Comparison of ENCODE assay signal across 8 cellular contexts in genomic region chr2:38375711-38376345, GRCh38. TPM values are rescaled to one million over a fixed set of nuclear protein-coding genes. Genes with fewer than 3 reads are reported as not detected.
DNase-seq lines count a peak whose midpoint lies in the region; ATAC-seq and TF ChIP-seq lines count a peak whose summit lies in the region.

No MANE protein-coding gene starts in this region.

- H3K9me3 Mint-ChIP-seq in immature natural killer cell, result no peaks in the 10 kb centered on the region
- no peaks in the 10 kb centered on the region for H3K9me3 Mint-ChIP-seq in stimulated activated effector memory CD8-positive, alpha-beta T cell treated with anti-CD3 and anti-CD28 coated beads, Interleukin-12 subunit alpha, Interleukin-12 subunit beta, amount 100 ng/mL, for 72 hours

- H3K9me3 ChIP-seq in DOHH2 (ENCODE audit: control insufficient read depth, insufficient read depth, low read length), result no peaks in the 10 kb centered on the region

- peak overlapping the region; percentile 85 to 98 (median 94) for H3K27ac Mint-ChIP-seq in immature natural killer cell
- peak overlapping the region; percentile 93 for H3K27ac Mint-ChIP-seq in stimulated activated effector memory CD8-positive, alpha-beta T cell treated with anti-CD3 and anti-CD28 coated beads, Interleukin-12 subunit alpha, Interleukin-12 subunit beta, amount 100 ng/mL, for 72 hours

- peaks cover 6% of the 10 kb centered on the region; the same call in 1 of the 2 replicates for H3F3A ChIP-seq in DOHH2 (ENCODE audit: control insufficient read depth, insufficient read depth)

- DNase-seq in amniotic epithelial cell (ENCODE audit: low read depth), result peak; percentile 28
- no peak for DNase-seq in immature natural killer cell
- DNase-seq in stimulated activated effector memory CD8-positive, alpha-beta T cell treated with anti-CD3 and anti-CD28 coated beads, Interleukin-12 subunit alpha, Interleukin-12 subunit beta, amount 100 ng/mL, for 72 hours (ENCODE audit: low spot score in 2 of 2), result no peak
- no peak for DNase-seq in LoVo (ENCODE audit: low spot score)

- no peaks in the 10 kb centered on the region for H3K9me2 ChIP-seq in DOHH2 (replicated peaks; ENCODE audit: control insufficient read depth, low read length)

- no peaks in the 10 kb centered on the region for H3K27me3 ChIP-seq in DOHH2 (ENCODE audit: control insufficient read depth, low read length)

- H3K27me3 Mint-ChIP-seq in immature natural killer cell (ENCODE audit: low read depth in 3 of 3), result peaks cover 0 to 20% (median 3%) of the 10 kb centered on the region in 3 donors

- H3K4me2 ChIP-seq in DOHH2 (ENCODE audit: low read length), result peak overlapping the region; percentile 70

- H3K79me2 ChIP-seq in DOHH2 (ENCODE audit: control insufficient read depth, low read length), result peaks cover 62% of the 10 kb centered on the region

- no peak for TF ChIP-seq CTCF in DOHH2 (IDR thresholded peaks at IDR 0.05; ENCODE audit: low read depth, low read length, poor library complexity, severe bottlenecking)

- H3K4me3 Mint-ChIP-seq in immature natural killer cell, result peak overlapping the region; percentile 89 to 99 (median 95)
- H3K4me3 Mint-ChIP-seq in stimulated activated effector memory CD8-positive, alpha-beta T cell treated with anti-CD3 and anti-CD28 coated beads, Interleukin-12 subunit alpha, Interleukin-12 subunit beta, amount 100 ng/mL, for 72 hours, result peak overlapping the region; percentile 92

- H4K20me1 ChIP-seq in DOHH2 (ENCODE audit: control insufficient read depth, insufficient read depth, low read depth, low read length), result peaks cover 43% of the 10 kb centered on the region

- peak; percentile 20 for ATAC-seq in HG03460 (IDR thresholded peaks at IDR 0.05; ENCODE audit: unreplicated experiment)
- no peak for ATAC-seq in stimulated activated effector memory CD8-positive, alpha-beta T cell treated with anti-CD3 and anti-CD28 coated beads, Interleukin-12 subunit alpha, Interleukin-12 subunit beta, amount 100 ng/mL, for 72 hours
- ATAC-seq in HG02981 (IDR thresholded peaks at IDR 0.05; ENCODE audit: unreplicated experiment), result no peak
- no peak for ATAC-seq in HG03342 (IDR thresholded peaks at IDR 0.05; ENCODE audit: unreplicated experiment)

- peak overlapping the region; percentile 89 for H3K4me3 ChIP-seq in DOHH2 (ENCODE audit: low read length)

- H3K36me3 Mint-ChIP-seq in immature natural killer cell, result no peaks in the 10 kb centered on the region
- peaks cover 35% of the 10 kb centered on the region for H3K36me3 Mint-ChIP-seq in stimulated activated effector memory CD8-positive, alpha-beta T cell treated with anti-CD3 and anti-CD28 coated beads, Interleukin-12 subunit alpha, Interleukin-12 subunit beta, amount 100 ng/mL, for 72 hours

- peaks cover 25 to 61% of the 10 kb centered on the region in 2 donors for H3K4me1 Mint-ChIP-seq in immature natural killer cell
- peaks cover 41% of the 10 kb centered on the region for H3K4me1 Mint-ChIP-seq in stimulated activated effector memory CD8-positive, alpha-beta T cell treated with anti-CD3 and anti-CD28 coated beads, Interleukin-12 subunit alpha, Interleukin-12 subunit beta, amount 100 ng/mL, for 72 hours

- H3K27ac ChIP-seq in DOHH2 (ENCODE audit: low read depth, low read length), result peak overlapping the region; percentile 41

- peaks cover 64% of the 10 kb centered on the region for H3K4me1 ChIP-seq in DOHH2 (ENCODE audit: control insufficient read depth, low read length)

- H3K36me3 ChIP-seq in DOHH2 (ENCODE audit: control insufficient read depth, low read length), result peaks cover 47% of the 10 kb centered on the region

RNA-seq across cellular contexts. Expression of gene ATL2, which starts 1.2 kb away (rescaled TPM):
- 10 to 100 TPM; 10.1 to 21.1 (median 15.7) TPM for polyA plus RNA-seq in immature natural killer cell
